8 cellular contexts compared by ENCODE assay signal in genomic region chr2:30336978-30337841, GRCh38.
A peak's percentile ranks its signal among the peaks of the same experiment; 100 is the strongest.
DNase-seq lines count a peak whose midpoint lies in the region; ATAC-seq and TF ChIP-seq lines count a peak whose summit lies in the region.

No MANE protein-coding gene starts in this region.

- no peaks in the 10 kb centered on the region for H4K20me1 ChIP-seq in BLaER1 treated with 17β-estradiol and CSF1 and Interleukin-3, amounts not matched to agents 10 nM and 100 nM

- H3K27me3 ChIP-seq in BLaER1 treated with 17β-estradiol and CSF1 and Interleukin-3, amounts not matched to agents 10 nM and 100 nM, result no peaks in the 10 kb centered on the region
- no peaks in the 10 kb centered on the region for H3K27me3 ChIP-seq in muscle layer of duodenum (ENCODE audit: low read depth, low read length)
- H3K27me3 ChIP-seq in breast epithelium, result no peaks in the 10 kb centered on the region

- CTCF ChIA-PET in activated CD4-positive, alpha-beta memory T cell treated with anti-CD3 and anti-CD28 coated beads for 36 hours (lab: Charles Lee), result interaction anchor here (0.9 to 2.1 kb wide), 7 partner anchors 65 to 374 kb away, joined by 3 to 9 read pairs (median 3); no protein-coding TSS in a partner anchor

- no peaks in the 10 kb centered on the region for H3K36me3 ChIP-seq in BLaER1 treated with 17β-estradiol and CSF1 and Interleukin-3, amounts not matched to agents 10 nM and 100 nM
- H3K36me3 ChIP-seq in muscle layer of duodenum (ENCODE audit: control insufficient read depth in 1 of 2, insufficient read depth in 2 of 2, low read length in 2 of 2), result no peaks in the 10 kb centered on the region
- H3K36me3 ChIP-seq in breast epithelium, result no peaks in the 10 kb centered on the region

- peaks cover 9% of the 10 kb centered on the region for H3K9me3 Mint-ChIP-seq in activated CD4-positive, alpha-beta memory T cell treated with anti-CD3 and anti-CD28 coated beads for 36 hours

- H3K4me2 ChIP-seq in BLaER1 treated with 17β-estradiol and CSF1 and Interleukin-3, amounts not matched to agents 10 nM and 100 nM, result peak overlapping the region; percentile 83 to 93 (median 91)

- no peak for TF ChIP-seq POLR2A in breast epithelium (IDR thresholded peaks at IDR 0.05)

- H3K9me3 ChIP-seq in BLaER1 treated with 17β-estradiol and CSF1 and Interleukin-3, amounts not matched to agents 10 nM and 100 nM (replicated peaks in 1 of 11), result peaks cover 4 to 15% (median 11%) of the 10 kb centered on the region in 11 experiments; a peak in 20 of 22 replicates
- H3K9me3 ChIP-seq in muscle layer of duodenum (ENCODE audit: control insufficient read depth in 1 of 2, low read length in 2 of 2) (no peaks in the 10 kb centered on the region), breast epithelium (no peaks in the 10 kb centered on the region)

- H3K27me3 Mint-ChIP-seq in activated CD4-positive, alpha-beta memory T cell treated with anti-CD3 and anti-CD28 coated beads for 36 hours, result no peaks in the 10 kb centered on the region

- POLR2A ChIA-PET in activated CD4-positive, alpha-beta memory T cell treated with anti-CD3 and anti-CD28 coated beads for 36 hours (lab: Charles Lee), result interaction anchor here (0.6 to 2.9 kb wide), 9 partner anchors 11 to 106 kb away, joined by 3 to 13 read pairs (median 4); no protein-coding TSS in a partner anchor

- H3K4me1 Mint-ChIP-seq in activated CD4-positive, alpha-beta memory T cell treated with anti-CD3 and anti-CD28 coated beads for 36 hours (ENCODE audit: low read depth), result peaks cover 75% of the 10 kb centered on the region

- H3K4me3 Mint-ChIP-seq in activated CD4-positive, alpha-beta memory T cell treated with anti-CD3 and anti-CD28 coated beads for 36 hours, result peak overlapping the region; percentile 68

- peak; percentile 83 for DNase-seq in activated CD4-positive, alpha-beta memory T cell treated with anti-CD3 and anti-CD28 coated beads for 36 hours
- DNase-seq in COLO668 (lab: John Stamatoyannopoulos, UW; ENCODE audit: unreplicated experiment) (no peak), HT-29 (ENCODE audit: low spot score) (no peak), breast epithelium (ENCODE audit: low spot score in 2 of 2) (no peak)

- ATAC-seq in GM19372 (IDR thresholded peaks at IDR 0.05; ENCODE audit: low read depth, unreplicated experiment) (peak; percentile 83), HG03439 (IDR thresholded peaks at IDR 0.05; ENCODE audit: unreplicated experiment) (peak; percentile 90)

- no peak for TF ChIP-seq CTCF in breast epithelium (IDR thresholded peaks at IDR 0.05)

- H3K9ac ChIP-seq in BLaER1 treated with 17β-estradiol and CSF1 and Interleukin-3, amounts not matched to agents 10 nM and 100 nM, result peak overlapping the region in 9 of 11 experiments; percentile 45 to 68 (median 62); a peak in 18 of 22 replicates

- peaks cover 8% of the 10 kb centered on the region for H3K36me3 Mint-ChIP-seq in activated CD4-positive, alpha-beta memory T cell treated with anti-CD3 and anti-CD28 coated beads for 36 hours

- peak overlapping the region; percentile 96 for H3K27ac Mint-ChIP-seq in activated CD4-positive, alpha-beta memory T cell treated with anti-CD3 and anti-CD28 coated beads for 36 hours

- H3K4me3 ChIP-seq in BLaER1 treated with 17β-estradiol and CSF1 and Interleukin-3, amounts not matched to agents 10 nM and 100 nM, result peak overlapping the region in 7 of 10 experiments; percentile 15 to 50 (median 37); a peak in 7 of 20 replicates
- H3K4me3 ChIP-seq in muscle layer of duodenum (ENCODE audit: low read depth in 1 of 2, low read length in 2 of 2), result no peak overlapping the region
- no peak overlapping the region for H3K4me3 ChIP-seq in breast epithelium

- peaks cover 40 to 67% (median 54%) of the 10 kb centered on the region in 10 experiments for H3K4me1 ChIP-seq in BLaER1 treated with 17β-estradiol and CSF1 and Interleukin-3, amounts not matched to agents 10 nM and 100 nM
- peaks cover 6 to 12% of the 10 kb centered on the region in 2 donors for H3K4me1 ChIP-seq in muscle layer of duodenum (ENCODE audit: control insufficient read depth in 1 of 2, insufficient read depth in 2 of 2, low read length in 2 of 2)
- H3K4me1 ChIP-seq in breast epithelium, result peaks cover 0 to 8% of the 10 kb centered on the region in 2 donors

- H3K27ac ChIP-seq in BLaER1 treated with 17β-estradiol and CSF1 and Interleukin-3, amounts not matched to agents 10 nM and 100 nM, result peak overlapping the region in 10 of 11 experiments; percentile 39 to 83 (median 75); a peak in 18 of 22 replicates
- H3K27ac ChIP-seq in muscle layer of duodenum (ENCODE audit: low read length) (peak overlapping the region; percentile 14), breast epithelium (no peak overlapping the region)

- intact Hi-C loops in activated CD4-positive, alpha-beta memory T cell treated with anti-CD3 and anti-CD28 coated beads for 36 hours (cut with micrococcal nuclease), result loop anchor here (1.0 to 2.0 kb wide), 10 partner anchors 22 to 370 kb away; partner anchors contain the start of gene LCLAT1
- intact Hi-C loops in breast epithelium (cut with DNase I; ENCODE audit: low total_unique reads), result no loop called here

Comparison
In these comparisons a context has a peak if more than half of its experiments do, and no peak if none do; other contexts are left out.
1. H3K27ac ChIP-seq: peak in BLaER1 treated with 17β-estradiol and CSF1 and Interleukin-3, amounts not matched to agents 10 nM and 100 nM (10 of 11) and muscle layer of duodenum (single experiment); none in breast epithelium (0 of 2).
2. H3K4me3 ChIP-seq: peak in BLaER1 treated with 17β-estradiol and CSF1 and Interleukin-3, amounts not matched to agents 10 nM and 100 nM (7 of 10); none in muscle layer of duodenum (0 of 2) and breast epithelium (0 of 3).